Comparison of ENCODE assay signal across 1 cellular context in genomic region chr22:44497904-44498242, GRCh38.
A peak's percentile ranks its signal among the peaks of the same experiment; 100 is the strongest.
TF ChIP-seq lines count a peak whose summit lies in the region.

Gene RTL6, minus strand, starts transcription at chr22:44498233. Its CDS starts 677 bp downstream, at chr22:44497556.

TF ChIP-seq in HEK293, 187 proteins besides CTCF, POLR2A, EP300 and RAD21 (continued from another document):
- TF ChIP-seq ZNF132 (tag by site-specific recombination; IDR thresholded peaks at IDR 0.05; ENCODE audit: borderline replicate concordance) (no peak), ZNF202 (tag by site-specific recombination; IDR thresholded peaks at IDR 0.05; ENCODE audit: borderline replicate concordance) (no peak), ZNF157 (tag by site-specific recombination; IDR thresholded peaks at IDR 0.05) (no peak), ZSCAN4 (tag by site-specific recombination; IDR thresholded peaks at IDR 0.05) (no peak), ZNF248 (tag by site-specific recombination; IDR thresholded peaks at IDR 0.05) (no peak), ZFHX2 (tag by site-specific recombination; conservative IDR thresholded peaks at IDR 0.05) (no peak), ZNF660 (tag by site-specific recombination; IDR thresholded peaks at IDR 0.05) (peak; percentile 33; the same call in 1 of the 2 replicates), ZBTB48 (tag by site-specific recombination; IDR thresholded peaks at IDR 0.05) (no peak), ZNF174 (tag by site-specific recombination; IDR thresholded peaks at IDR 0.05) (no peak), SETDB1 (IDR thresholded peaks at IDR 0.05; ENCODE audit: insufficient read length, low read length) (no peak), ZNF585B (tag by site-specific recombination; IDR thresholded peaks at IDR 0.05) (no peak)
